ENCODE assay signal across 26 cellular contexts in the genomic region with DNA sequence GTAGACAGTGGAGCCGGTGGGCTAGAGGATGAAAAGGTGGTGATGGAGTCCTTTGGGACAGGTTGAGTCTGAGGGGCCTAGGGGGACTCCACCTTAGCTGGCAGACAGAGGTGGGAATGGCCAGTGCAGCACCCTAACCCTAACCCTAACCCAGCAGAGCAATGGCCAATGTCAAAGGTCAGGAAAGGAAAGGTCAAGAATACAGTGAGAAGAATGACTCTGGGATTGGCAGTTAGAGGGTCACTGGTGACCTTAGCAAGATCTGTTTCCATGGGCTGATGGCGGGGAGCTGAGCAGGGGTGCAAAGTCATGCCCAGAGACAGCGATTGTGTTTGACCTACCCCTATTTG.
"Had no signal": no experiment of that assay in that cellular context is flagged by ENCODE, and none has a peak within 500 bp of the region (broad histone marks: within the 10 kb centered on the region; RNA-seq: fewer than 3 reads in every experiment).

No MANE protein-coding gene starts in this region.

- H3K9me3 Mint-ChIP-seq: activated naive CD4-positive, alpha-beta T cell treated with anti-CD3 and anti-CD28 coated beads for 36 hours; activated T-cell treated with anti-CD3 and anti-CD28 coated beads, Interleukin-2, amount 50 U/mL, for 4 hours; WTC11 had no signal

- H3K36me3 Mint-ChIP-seq: activated naive CD8-positive, alpha-beta T cell; WTC11 had no signal

- H3K4me3 Mint-ChIP-seq: activated CD8-positive, alpha-beta memory T cell treated with anti-CD3 and anti-CD28 coated beads, Interleukin-2, amount 10 ng/mL, durations not matched to agents 7 days and 5 days; activated CD8-positive, alpha-beta T cell treated with anti-CD3 and anti-CD28 coated beads, Interleukin-2, amount 10 ng/mL, durations not matched to agents 7 days and 5 days; activated naive CD4-positive, alpha-beta T cell treated with anti-CD3 and anti-CD28 coated beads for 36 hours; activated naive CD8-positive, alpha-beta T cell; activated T-cell treated with anti-CD3 and anti-CD28 coated beads, Interleukin-2, amount 50 U/mL, for 4 hours; T-helper 17 cell; WTC11 had no signal

- DNase-seq: activated CD4-positive, alpha-beta T cell treated with anti-CD3 and anti-CD28 coated beads for 48 hours; activated CD4-positive, alpha-beta T cell treated with anti-CD3 and anti-CD28 coated beads, Interleukin-2, amount 50 U/mL, for 4 hours; activated CD4-positive, CD25-positive, alpha-beta regulatory T cell treated with anti-CD3 and anti-CD28 coated beads, Interleukin-2, amount 50 U/mL, for 72 hours; activated CD8-positive, alpha-beta memory T cell treated with anti-CD3 and anti-CD28 coated beads, Interleukin-2, amount 10 ng/mL, durations not matched to agents 7 days and 5 days; activated CD8-positive, alpha-beta T cell treated with anti-CD3 and anti-CD28 coated beads, Interleukin-2, amount 10 ng/mL, durations not matched to agents 7 days and 5 days; activated effector memory CD4-positive, alpha-beta T cell treated with anti-CD3 and anti-CD28 coated beads, Interleukin-2, amount 50 U/mL, for 16 hours; activated naive CD4-positive, alpha-beta T cell treated with anti-CD3 and anti-CD28 coated beads for 36 hours; activated T-cell treated with anti-CD3 and anti-CD28 coated beads, Interleukin-2, amount 50 U/mL, for 4 hours; amygdala; brain microvascular endothelial cell; cerebellar nuclear complex; Karpas-422; NCI-H1048; NCI-H146; NCI-H1930; NCI-H2171; NCI-H526; NCI-H82; NK-92 treated with Interleukin-12 subunit alpha and Interleukin-12 subunit beta, amount 100 ng/mL, for 24 hours; SIG-M5; T-helper 17 cell; T-helper 9 cell had no signal

- ATAC-seq: activated CD8-positive, alpha-beta memory T cell treated with anti-CD3 and anti-CD28 coated beads, Interleukin-2, amount 10 ng/mL, durations not matched to agents 7 days and 5 days; activated CD8-positive, alpha-beta T cell treated with anti-CD3 and anti-CD28 coated beads, Interleukin-2, amount 10 ng/mL, durations not matched to agents 7 days and 5 days; activated T-cell treated with anti-CD3 and anti-CD28 coated beads, Interleukin-2, amount 50 U/mL, for 4 hours; T-helper 17 cell; WTC11 had no signal

- H3K27me3 Mint-ChIP-seq: activated CD8-positive, alpha-beta memory T cell treated with anti-CD3 and anti-CD28 coated beads, Interleukin-2, amount 10 ng/mL, durations not matched to agents 7 days and 5 days; activated naive CD8-positive, alpha-beta T cell; T-helper 17 cell had no signal

- H3K36me3 ChIP-seq: brain microvascular endothelial cell had no signal

- H3K27ac ChIP-seq: brain microvascular endothelial cell had no signal

- H3K27ac Mint-ChIP-seq: activated CD8-positive, alpha-beta memory T cell treated with anti-CD3 and anti-CD28 coated beads, Interleukin-2, amount 10 ng/mL, durations not matched to agents 7 days and 5 days; activated CD8-positive, alpha-beta T cell treated with anti-CD3 and anti-CD28 coated beads, Interleukin-2, amount 10 ng/mL, durations not matched to agents 7 days and 5 days; activated naive CD4-positive, alpha-beta T cell treated with anti-CD3 and anti-CD28 coated beads for 36 hours; activated naive CD8-positive, alpha-beta T cell; T-helper 17 cell; WTC11 had no signal

- FAIRE-seq: colon, RCC 7860 had no signal

- H3K27me3 ChIP-seq: brain microvascular endothelial cell had no signal
